12 cellular contexts compared by ENCODE assay signal in genomic region chr4:161564230-161564834, GRCh38.
DNase-seq lines count a peak whose midpoint lies in the region; ATAC-seq, FAIRE-seq and TF ChIP-seq lines count a peak whose summit lies in the region.
"Had no signal": no experiment of that assay in that cellular context is flagged by ENCODE, and none has a peak within 500 bp of the region (broad histone marks: within the 10 kb centered on the region; RNA-seq: fewer than 3 reads in every experiment).

No MANE protein-coding gene starts in this region.

- no peaks in the 10 kb centered on the region for H3K9me3 ChIP-seq in kidney (ENCODE audit: control insufficient read depth in 1 of 2, low read length in 2 of 2)
- no peaks in the 10 kb centered on the region for H3K9me3 ChIP-seq in CD8-positive, alpha-beta T cell (ENCODE audit: low read length)

- peak; percentile 18 for DNase-seq in AG10803 (ENCODE audit: low read depth)
- DNase-seq in HFFc6: no peak
- DNase-seq in amniotic epithelial cell (ENCODE audit: low read depth): peak; percentile 36
- no peak for DNase-seq in kidney
- no peak for DNase-seq in AG08395 (ENCODE audit: low spot score)
- DNase-seq in posterior cingulate gyrus: no peak
- no peak for DNase-seq in GM20000 (ENCODE audit: low spot score)
- no peak for DNase-seq in CD8-positive, alpha-beta T cell
- DNase-seq: DMS79 treated with DMSO at 0.1 percent for 48 hours, KG1, left ventricle myocardium superior, T-helper 1 cell had no signal

- H3K36me3 ChIP-seq in kidney (ENCODE audit: control insufficient read depth in 1 of 2, insufficient read depth in 2 of 2, low read length in 2 of 2): no peaks in the 10 kb centered on the region
- no peaks in the 10 kb centered on the region for H3K36me3 ChIP-seq in CD8-positive, alpha-beta T cell (ENCODE audit: insufficient read depth, low read length)

- intact Hi-C loops in kidney (cut with DNase I) (no loop called here), posterior cingulate gyrus (cut with DNase I) (loop anchor here (10.0 kb wide), 1 partner anchor 390 kb away; no protein-coding TSS in a partner anchor)
- intact Hi-C loops in CD8-positive, alpha-beta T cell (cut with DNase I, micrococcal nuclease): no loop called here

- no peaks in the 10 kb centered on the region for H3K27me3 Mint-ChIP-seq in HFFc6 (ENCODE audit: insufficient read depth)
- H3K27me3 Mint-ChIP-seq in CD8-positive, alpha-beta T cell (ENCODE audit: low read depth): no peaks in the 10 kb centered on the region

- H3K27ac ChIP-seq in kidney (ENCODE audit: low read depth in 2 of 2, low read length in 2 of 2): no peak overlapping the region
- no peak overlapping the region for H3K27ac ChIP-seq in CD8-positive, alpha-beta T cell (ENCODE audit: low read depth, low read length)

- TF ChIP-seq CTCF in AG10803 (conservative IDR thresholded peaks at IDR 0.05; ENCODE audit: low read length) (peak; percentile 54), HFFc6 (IDR thresholded peaks at IDR 0.05) (peak; percentile 53; the same call in 1 of the 2 replicates), kidney (IDR thresholded peaks at IDR 0.05; ENCODE audit: borderline replicate concordance, extremely low read depth, insufficient read depth) (no peak), GM20000 (IDR thresholded peaks at IDR 0.05; ENCODE audit: extremely low read depth, missing control alignments) (no peak)
- TF ChIP-seq CTCF in CD8-positive, alpha-beta T cell (IDR thresholded peaks at IDR 0.05): no peak

- peaks cover 6% of the 10 kb centered on the region for H3K9me3 Mint-ChIP-seq in HFFc6
- no peaks in the 10 kb centered on the region for H3K9me3 Mint-ChIP-seq in CD8-positive, alpha-beta T cell

- no peak overlapping the region for H3K4me3 Mint-ChIP-seq in HFFc6
- no peak overlapping the region for H3K4me3 Mint-ChIP-seq in CD8-positive, alpha-beta T cell

- CTCF ChIA-PET in CD8-positive, alpha-beta T cell (lab: Charles Lee): no interaction called here

- no peaks in the 10 kb centered on the region for H3K27me3 ChIP-seq in CD8-positive, alpha-beta T cell (ENCODE audit: insufficient read depth, low read length)

- peak; percentile 87 for FAIRE-seq in kidney (lab: Jason Lieb, UNC)

- ATAC-seq in CD8-positive, alpha-beta T cell: no peak
- ATAC-seq: left ventricle myocardium superior had no signal

- H3K9ac ChIP-seq in kidney (ENCODE audit: low read length in 2 of 2): no peak overlapping the region

- no peaks in the 10 kb centered on the region for H3K36me3 Mint-ChIP-seq in HFFc6 (ENCODE audit: low read depth)
- H3K36me3 Mint-ChIP-seq in CD8-positive, alpha-beta T cell: no peaks in the 10 kb centered on the region

- H3K4me1 Mint-ChIP-seq in HFFc6 (ENCODE audit: low read depth): no peaks in the 10 kb centered on the region
- H3K4me1 Mint-ChIP-seq in CD8-positive, alpha-beta T cell (ENCODE audit: low read depth): no peaks in the 10 kb centered on the region

- no peaks in the 10 kb centered on the region for H3K4me1 ChIP-seq in kidney (ENCODE audit: control insufficient read depth in 1 of 2, insufficient read depth in 1 of 2, low read depth in 1 of 2, low read length in 2 of 2)
- no peaks in the 10 kb centered on the region for H3K4me1 ChIP-seq in CD8-positive, alpha-beta T cell (ENCODE audit: insufficient read depth, low read length)

- H3K4me3 ChIP-seq in AG10803 (ENCODE audit: low read length) (no peak overlapping the region), kidney (ENCODE audit: low read length in 2 of 2) (no peak overlapping the region)
- H3K4me3 ChIP-seq in CD8-positive, alpha-beta T cell (ENCODE audit: low read depth, low read length): no peak overlapping the region

- H3K27ac Mint-ChIP-seq in HFFc6: no peak overlapping the region
- no peak overlapping the region for H3K27ac Mint-ChIP-seq in CD8-positive, alpha-beta T cell

- POLR2A ChIA-PET in CD8-positive, alpha-beta T cell (lab: Charles Lee): no interaction called here

Comparison
In these comparisons a context has a peak if more than half of its experiments do, and no peak if none do; other contexts are left out.
1. DNase-seq: peak in AG10803 (single experiment) and amniotic epithelial cell (single experiment); none in HFFc6 (single experiment), kidney (single experiment), AG08395 (single experiment), posterior cingulate gyrus (0 of 10), GM20000 (single experiment) and CD8-positive, alpha-beta T cell (0 of 7).
2. CTCF ChIP-seq: peak in AG10803 (single experiment) and HFFc6 (single experiment); none in kidney (single experiment), GM20000 (single experiment) and CD8-positive, alpha-beta T cell (single experiment).